Comparison of ENCODE assay signal across 8 cellular contexts in the genomic region with DNA sequence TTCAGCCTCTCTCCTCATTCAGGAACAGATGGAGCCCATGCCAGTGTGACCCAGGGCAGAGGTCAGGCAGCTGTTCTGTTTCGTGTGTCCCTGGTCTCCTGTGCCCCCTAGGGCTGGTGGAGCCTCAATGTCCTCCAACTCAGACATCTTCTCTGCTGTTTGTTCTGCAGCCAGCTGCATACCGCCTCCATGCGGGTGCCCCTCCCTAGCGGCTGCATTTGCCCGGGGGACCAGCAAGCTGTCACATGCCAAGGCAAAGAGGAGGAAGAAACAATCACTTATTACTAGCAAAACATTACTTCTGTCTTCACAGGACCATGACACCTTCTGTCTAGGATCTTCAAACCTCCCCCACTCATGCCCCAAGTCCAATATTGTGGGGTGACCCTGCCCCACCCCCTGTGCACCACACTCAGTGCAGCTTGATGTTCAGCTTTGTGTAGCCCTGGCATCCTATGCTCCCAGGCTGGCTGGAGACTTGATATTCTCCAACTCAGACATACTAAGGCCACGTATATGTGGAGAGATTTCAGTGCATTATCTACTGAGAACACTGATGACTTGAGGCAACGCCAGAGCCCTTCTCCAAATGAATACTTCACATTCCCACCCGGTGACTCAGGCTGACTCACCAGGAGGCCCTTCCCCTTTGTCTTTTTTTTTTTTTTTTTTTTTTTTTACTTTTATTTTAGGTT.
DNase-seq lines count a peak whose midpoint lies in the region; ATAC-seq and TF ChIP-seq lines count a peak whose summit lies in the region.

No MANE protein-coding gene starts in this region.

- CTCF ChIA-PET in BJ (lab: Yijun Ruan, JAX), result no interaction called here

- H3K4me3 Mint-ChIP-seq in chondrocyte (ENCODE audit: unreplicated experiment), result no peak overlapping the region

- H3K27me3 ChIP-seq in BJ (ENCODE audit: control insufficient read depth, insufficient read depth, low read length) (no peaks in the 10 kb centered on the region), lung (ENCODE audit: control insufficient read depth, insufficient read depth) (no peaks in the 10 kb centered on the region)

- peak; percentile 13; the same call in 1 of the 2 replicates for TF ChIP-seq RAD21 in Ishikawa (IDR thresholded peaks at IDR 0.05; ENCODE audit: low read depth)

- no peaks in the 10 kb centered on the region for H3K36me3 Mint-ChIP-seq in chondrocyte (ENCODE audit: low read depth)

- TF ChIP-seq CTCF in BJ (IDR thresholded peaks at IDR 0.05; ENCODE audit: insufficient read depth, low read depth, low read length) (no peak), chondrocyte (IDR thresholded peaks at IDR 0.05) (peak; percentile 44), lung (IDR thresholded peaks at IDR 0.05; ENCODE audit: control extremely low read depth, extremely low read depth) (no peak)

- DNase-seq in BJ (ENCODE audit: low read depth), result peak; percentile 68
- DNase-seq in chondrocyte (ENCODE audit: low spot score), result no peak
- DNase-seq in lung (ENCODE audit: low spot score), result peak; percentile 68
- no peak for DNase-seq in UCSD-AML1 (lab: John Stamatoyannopoulos, UW; ENCODE audit: unreplicated experiment)
- DNase-seq in NK-92 treated with Interleukin-12 subunit alpha and Interleukin-12 subunit beta, amount 100 ng/mL, for 24 hours (lab: John Stamatoyannopoulos, UW), result no peak
- DNase-seq in DMS114 treated with DMSO at 0.1 percent for 48 hours (lab: John Stamatoyannopoulos, UW; ENCODE audit: unreplicated experiment), result no peak

- H3K27ac ChIP-seq in lung (ENCODE audit: low read depth in 1 of 2, low read length in 1 of 2), result peak overlapping the region; percentile 35 to 83

- H3K4me3 ChIP-seq in BJ (ENCODE audit: low read depth, low read length) (no peak overlapping the region), lung (no peak overlapping the region)

- no peaks in the 10 kb centered on the region for H3K27me3 Mint-ChIP-seq in chondrocyte (ENCODE audit: low read depth)

- ATAC-seq in lung (ENCODE audit: insufficient read depth, low FRiP score) (peak; percentile 74), GM21360 (IDR thresholded peaks at IDR 0.05; ENCODE audit: unreplicated experiment) (no peak)

- H3K36me3 ChIP-seq in BJ (ENCODE audit: control insufficient read depth, insufficient read depth, low read length), result no peaks in the 10 kb centered on the region
- no peaks in the 10 kb centered on the region for H3K36me3 ChIP-seq in lung (ENCODE audit: control insufficient read depth in 2 of 2, insufficient read depth in 2 of 2, low read length in 2 of 2)

- H3K4me1 Mint-ChIP-seq in chondrocyte (ENCODE audit: low read depth), result peaks cover 33% of the 10 kb centered on the region

- H3K4me1 ChIP-seq in lung (ENCODE audit: control insufficient read depth in 2 of 2, insufficient read depth in 2 of 2, low read length in 2 of 2), result peaks cover 4 to 6% of the 10 kb centered on the region in 2 donors

- peak overlapping the region; percentile 96 for H3K27ac Mint-ChIP-seq in chondrocyte (ENCODE audit: unreplicated experiment)

- no peaks in the 10 kb centered on the region for H3K9me3 Mint-ChIP-seq in chondrocyte (ENCODE audit: low read depth)

- no peaks in the 10 kb centered on the region for H3K9me3 ChIP-seq in lung (ENCODE audit: control insufficient read depth in 2 of 2, insufficient read depth in 1 of 2, low read length in 1 of 2)

- 45 to 55% methylated on average over 8 of the region's 8 CpGs for WGBS in lung, 2 donors

- POLR2A ChIA-PET in BJ (lab: Charles Lee), result no interaction called here

- TF ChIP-seq EP300 in Ishikawa (IDR thresholded peaks at IDR 0.05; ENCODE audit: borderline replicate concordance), result peak; percentile 81; the same call in 1 of the 2 replicates

TF ChIP-seq in Ishikawa, 13 proteins besides CTCF, POLR2A, EP300 and RAD21:
- TF ChIP-seq TAF1 (IDR thresholded peaks at IDR 0.05; ENCODE audit: low read depth), result no peak
- TF ChIP-seq, protein P1, sequence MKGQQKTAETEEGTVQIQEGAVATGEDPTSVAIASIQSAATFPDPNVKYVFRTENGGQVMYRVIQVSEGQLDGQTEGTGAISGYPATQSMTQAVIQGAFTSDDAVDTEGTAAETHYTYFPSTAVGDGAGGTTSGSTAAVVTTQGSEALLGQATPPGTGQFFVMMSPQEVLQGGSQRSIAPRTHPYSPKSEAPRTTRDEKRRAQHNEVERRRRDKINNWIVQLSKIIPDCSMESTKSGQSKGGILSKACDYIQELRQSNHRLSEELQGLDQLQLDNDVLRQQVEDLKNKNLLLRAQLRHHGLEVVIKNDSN (IDR thresholded peaks at IDR 0.05), result no peak
- no peak for TF ChIP-seq ZBTB7A (IDR thresholded peaks at IDR 0.05; ENCODE audit: low read depth)
- peak; percentile 95 for TF ChIP-seq TEAD4 (IDR thresholded peaks at IDR 0.05)
- peak; percentile 80 for TF ChIP-seq TCF12 (IDR thresholded peaks at IDR 0.05; ENCODE audit: low read depth)
- TF ChIP-seq CEBPB (IDR thresholded peaks at IDR 0.05), result no peak
- peak; percentile 68 for TF ChIP-seq NFIC (IDR thresholded peaks at IDR 0.05)
- TF ChIP-seq MAX (IDR thresholded peaks at IDR 0.05), result no peak
- TF ChIP-seq EGR1 (IDR thresholded peaks at IDR 0.05), result no peak
- no peak; the same call in 1 of the 2 replicates for TF ChIP-seq FOXM1 (IDR thresholded peaks at IDR 0.05; ENCODE audit: borderline replicate concordance, low read depth)

Comparison
In these comparisons a context has a peak if more than half of its experiments do, and no peak if none do; other contexts are left out.
1. DNase-seq: peak in BJ (single experiment) and lung (single experiment); none in chondrocyte (single experiment), UCSD-AML1 (single experiment), NK-92 treated with Interleukin-12 subunit alpha and Interleukin-12 subunit beta, amount 100 ng/mL, for 24 hours (single experiment) and DMS114 treated with DMSO at 0.1 percent for 48 hours (single experiment).